Comparison of ENCODE assay signal across 11 cellular contexts in genomic region chr1:226995064-226995965, GRCh38. TPM values are rescaled to one million over a fixed set of nuclear protein-coding genes. Genes with fewer than 3 reads are reported as not detected.
A peak's percentile ranks its signal among the peaks of the same experiment; 100 is the strongest.
DNase-seq lines count a peak whose midpoint lies in the region; ATAC-seq, FAIRE-seq and TF ChIP-seq lines count a peak whose summit lies in the region.
"Had no signal": no experiment of that assay in that cellular context is flagged by ENCODE, and none has a peak within 500 bp of the region (broad histone marks: within the 10 kb centered on the region; RNA-seq: fewer than 3 reads in every experiment).

No MANE protein-coding gene starts in this region.

- DNase-seq in A549 (ENCODE audit: low read depth in 1 of 2, low spot score in 1 of 2) (no peak), NCI-H524 treated with DMSO at 0.1 percent for 48 hours (lab: John Stamatoyannopoulos, UW) (no peak), HPDE6-E6E7 (ENCODE audit: extremely low spot score) (no peak), osteoblast (ENCODE audit: insufficient read length, low spot score, missing footprints) (no peak), Karpas-422 (no peak)
- DNase-seq: activated CD8-positive, alpha-beta memory T cell treated with anti-CD3 and anti-CD28 coated beads, Interleukin-2, amount 50 U/mL, for 4 hours; NCI-H146 had no signal

- no peak overlapping the region for H3K4me3 ChIP-seq in A549
- H3K4me3 ChIP-seq in osteoblast (ENCODE audit: insufficient read depth, low read length), result no peak overlapping the region
- no peak overlapping the region for H3K4me3 ChIP-seq in Karpas-422 (ENCODE audit: low read length)

- H3K4me1 ChIP-seq in A549 (no peaks in the 10 kb centered on the region), osteoblast (ENCODE audit: insufficient read depth, low read length) (no peaks in the 10 kb centered on the region), Karpas-422 (ENCODE audit: low read length) (no peaks in the 10 kb centered on the region)

- H3K4me2 ChIP-seq in A549 (no peak overlapping the region), osteoblast (ENCODE audit: insufficient read depth, low read length) (no peak overlapping the region), Karpas-422 (ENCODE audit: low read depth, low read length, poor library complexity, severe bottlenecking) (no peak overlapping the region)

- H3K27ac ChIP-seq in A549, result no peak overlapping the region
- H3K27ac ChIP-seq in osteoblast (ENCODE audit: low read depth, low read length), result no peak overlapping the region
- no peak overlapping the region for H3K27ac ChIP-seq in Karpas-422 (ENCODE audit: low read length)
- H3K27ac ChIP-seq: C4-2B had no signal

- no peak for TF ChIP-seq POLR2A in A549 (IDR thresholded peaks at IDR 0.05; ENCODE audit: low read length)

- no peak overlapping the region for H2AFZ ChIP-seq in osteoblast (ENCODE audit: low read length)
- no peak overlapping the region for H2AFZ ChIP-seq in Karpas-422 (ENCODE audit: low read length)

- H3K9me3 ChIP-seq in A549, result no peaks in the 10 kb centered on the region
- no peaks in the 10 kb centered on the region for H3K9me3 ChIP-seq in osteoblast (ENCODE audit: low read depth, low read length)
- H3K9me3 ChIP-seq in Karpas-422 (ENCODE audit: low read length), result no peaks in the 10 kb centered on the region

- H3K9me2 ChIP-seq in Karpas-422 (replicated peaks; ENCODE audit: insufficient read depth, low read length), result no peaks in the 10 kb centered on the region

- ATAC-seq in A549, result peak; percentile 20 to 59; a peak in 5 of 6 replicates
- ATAC-seq in GM18909 (IDR thresholded peaks at IDR 0.05; ENCODE audit: poor library complexity, unreplicated experiment), result peak; percentile 94
- ATAC-seq in HG02623 (IDR thresholded peaks at IDR 0.05; ENCODE audit: unreplicated experiment), result peak; percentile 84
- peak; percentile 82 for ATAC-seq in HG03521 (IDR thresholded peaks at IDR 0.05; ENCODE audit: unreplicated experiment)

- POLR2A ChIA-PET in A549 (lab: Yijun Ruan, JAX), result no interaction called here

- no peak for TF ChIP-seq CTCF in A549 (IDR thresholded peaks at IDR 0.05)
- no peak for TF ChIP-seq CTCF in osteoblast (IDR thresholded peaks at IDR 0.05; ENCODE audit: extremely low read depth, low read depth, low read length)

- no peak for FAIRE-seq in A549 (lab: Jason Lieb, UNC)

- 90% methylated on average over 15 of the region's 15 CpGs for WGBS in A549 (ENCODE audit: missing lambda C conversion rate)

- H3K79me2 ChIP-seq in osteoblast (ENCODE audit: insufficient read depth, low read length) (no peaks in the 10 kb centered on the region), Karpas-422 (ENCODE audit: low read length) (no peaks in the 10 kb centered on the region)

- no peak overlapping the region for H3K9ac ChIP-seq in Karpas-422 (ENCODE audit: low read length)

- CTCF ChIA-PET in A549 (lab: Yijun Ruan, JAX), result no interaction called here

- H3K36me3 ChIP-seq in osteoblast (ENCODE audit: insufficient read depth, low read length) (peaks cover 10% of the 10 kb centered on the region), Karpas-422 (ENCODE audit: insufficient read depth, low read length) (no peaks in the 10 kb centered on the region)

- H4K20me1 ChIP-seq in osteoblast (ENCODE audit: insufficient read depth, low read length) (no peaks in the 10 kb centered on the region), Karpas-422 (ENCODE audit: insufficient read depth, low read depth, low read length) (no peaks in the 10 kb centered on the region)

- no peak for TF ChIP-seq RAD21 in A549 (conservative IDR thresholded peaks at IDR 0.05 in 1 of 2, IDR thresholded peaks at IDR 0.05 in 1 of 2)

- H3K27me3 ChIP-seq in osteoblast (ENCODE audit: insufficient read depth, low read length) (no peaks in the 10 kb centered on the region), Karpas-422 (ENCODE audit: low read length) (no peaks in the 10 kb centered on the region)

- no peak for TF ChIP-seq EP300 in A549 (IDR thresholded peaks at IDR 0.05)

TF ChIP-seq in A549, 52 proteins besides CTCF, POLR2A, EP300 and RAD21:
- TF ChIP-seq ATOH8 (CRISPR knock-in tag; IDR thresholded peaks at IDR 0.05; ENCODE audit: low read depth) (no peak), MYC (IDR thresholded peaks at IDR 0.05; ENCODE audit: borderline replicate concordance, low read length) (no peak), ZSCAN20 (CRISPR knock-in tag; IDR thresholded peaks at IDR 0.05) (no peak), E2F6 (IDR thresholded peaks at IDR 0.05; ENCODE audit: borderline replicate concordance, low read depth) (no peak), NFE2L2 (conservative IDR thresholded peaks at IDR 0.05; ENCODE audit: low read length) (no peak), KDM1A (IDR thresholded peaks at IDR 0.05; ENCODE audit: low read depth) (no peak), CHD4 (IDR thresholded peaks at IDR 0.05; ENCODE audit: borderline replicate concordance) (no peak), NR3C1 (IDR thresholded peaks at IDR 0.05) (no peak), JUN (IDR thresholded peaks at IDR 0.05) (no peak), PBX3 (IDR thresholded peaks at IDR 0.05) (no peak)

RNA-seq across cellular contexts. Expression of gene COQ8A, which starts 55.2 kb away (rescaled TPM):
- polyA plus RNA-seq in A549 (2011; rRNA removed), result 10.8 and 11.1 TPM in 2 replicates
- polyA plus RNA-seq in A549 (2012; cell fraction: cytosol; rRNA removed), result 14.3 and 18.2 TPM in 2 replicates
- 36.0 and 43.4 TPM in 2 replicates for polyA plus RNA-seq in A549 (2012; cell fraction: nucleus; rRNA removed)
- 12.4 to 14.0 TPM (median 13.3 TPM) in 3 replicates for polyA plus RNA-seq in A549 (2017; fragmentation: RNase III; extraction: RNeasy Plus Mini Kit Qiagen cat#74134 plus additional on column Dnase treatment)
- polyA minus RNA-seq in A549 (2011; rRNA and poly(A)+ RNA removed), result 7.9 TPM in 2 replicates
- 14.1 and 16.2 TPM in 2 replicates for total RNA-seq in osteoblast
- 12.7 and 22.6 TPM in 2 replicates for total RNA-seq in Karpas-422 (2014; rRNA removed; shearing (Covaris generic); ENCODE audit: low replicate concordance)

Comparison
In these comparisons a context has a peak if more than half of its experiments do, and no peak if none do; other contexts are left out.
1. ATAC-seq: peak in every context shown above with its lines; median percentile 94 in GM18909; 84 in HG02623; 82 in HG03521; 40 in A549.